Comparison of ENCODE assay signal across 14 cellular contexts in the genomic region with DNA sequence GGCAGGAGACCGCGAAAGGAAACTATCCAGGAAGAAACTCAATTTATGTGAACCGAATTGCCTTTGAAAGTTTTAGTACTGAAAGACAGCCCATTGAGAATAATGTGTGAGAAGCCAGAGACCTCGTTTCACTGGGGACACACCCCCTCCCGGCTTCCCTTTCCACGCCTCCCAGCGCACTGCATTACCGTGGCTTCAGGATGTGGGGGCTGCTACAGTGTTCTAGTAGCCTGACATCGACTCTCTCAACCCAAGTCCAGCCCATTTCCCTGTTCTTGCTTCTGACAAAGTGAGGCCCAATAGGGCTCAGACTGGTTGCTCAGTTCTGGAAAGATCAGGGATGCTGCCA. TPM values are rescaled to one million over a fixed set of nuclear protein-coding genes. Genes with fewer than 3 reads are reported as not detected.
DNase-seq lines count a peak whose midpoint lies in the region; ATAC-seq and TF ChIP-seq lines count a peak whose summit lies in the region.
"Had no signal": no experiment of that assay in that cellular context is flagged by ENCODE, and none has a peak within 500 bp of the region (broad histone marks: within the 10 kb centered on the region; RNA-seq: fewer than 3 reads in every experiment).

No MANE protein-coding gene starts in this region.

- peaks cover 4% of the 10 kb centered on the region for H4K20me1 ChIP-seq in hepatocyte (ENCODE audit: insufficient read depth, poor library complexity, severe bottlenecking)

- no peaks in the 10 kb centered on the region for H3K9me2 ChIP-seq in hepatocyte (replicated peaks; ENCODE audit: insufficient read depth)

- POLR2A ChIA-PET in activated CD8-positive, alpha-beta T cell treated with anti-CD3 and anti-CD28 coated beads for 36 hours (lab: Charles Lee) = no interaction called here

- H3K27ac Mint-ChIP-seq in activated naive CD4-positive, alpha-beta T cell treated with anti-CD3 and anti-CD28 coated beads, Interleukin-2, amount 50 U/mL, for 24 hours = no peak overlapping the region
- no peak overlapping the region for H3K27ac Mint-ChIP-seq in activated CD8-positive, alpha-beta T cell treated with anti-CD3 and anti-CD28 coated beads for 36 hours
- H3K27ac Mint-ChIP-seq in stimulated activated memory B cell treated with anti-CD40 and anti-IgM and Interleukin-4, amounts not matched to agents 10 μg/mL and 1 μg/mL and 100 μg/mL, for 72 hours = peak overlapping the region; percentile 96

- peaks cover 97% of the 10 kb centered on the region for H3K27me3 ChIP-seq in hepatocyte

- H3K36me3 ChIP-seq in hepatocyte (replicated peaks; ENCODE audit: insufficient read depth, low read depth) = no peaks in the 10 kb centered on the region
- H3K36me3 ChIP-seq: heart right ventricle, vagina had no signal

- H3K9me3 Mint-ChIP-seq in activated naive CD4-positive, alpha-beta T cell treated with anti-CD3 and anti-CD28 coated beads, Interleukin-2, amount 50 U/mL, for 24 hours = no peaks in the 10 kb centered on the region
- no peaks in the 10 kb centered on the region for H3K9me3 Mint-ChIP-seq in activated CD8-positive, alpha-beta T cell treated with anti-CD3 and anti-CD28 coated beads for 36 hours
- no peaks in the 10 kb centered on the region for H3K9me3 Mint-ChIP-seq in stimulated activated memory B cell treated with anti-CD40 and anti-IgM and Interleukin-4, amounts not matched to agents 10 μg/mL and 1 μg/mL and 100 μg/mL, for 72 hours

- no peaks in the 10 kb centered on the region for H3K36me3 Mint-ChIP-seq in activated naive CD4-positive, alpha-beta T cell treated with anti-CD3 and anti-CD28 coated beads, Interleukin-2, amount 50 U/mL, for 24 hours
- H3K36me3 Mint-ChIP-seq in activated CD8-positive, alpha-beta T cell treated with anti-CD3 and anti-CD28 coated beads for 36 hours (ENCODE audit: low read depth) = peaks cover 2% of the 10 kb centered on the region
- peaks cover 13% of the 10 kb centered on the region for H3K36me3 Mint-ChIP-seq in stimulated activated memory B cell treated with anti-CD40 and anti-IgM and Interleukin-4, amounts not matched to agents 10 μg/mL and 1 μg/mL and 100 μg/mL, for 72 hours

- H3K4me2 ChIP-seq in hepatocyte = no peak overlapping the region

- H3K9me3 ChIP-seq in hepatocyte (ENCODE audit: low read depth) = no peaks in the 10 kb centered on the region
- H3K9me3 ChIP-seq: heart right ventricle, vagina had no signal

- peak overlapping the region; percentile 55 for H3K4me3 Mint-ChIP-seq in activated naive CD4-positive, alpha-beta T cell treated with anti-CD3 and anti-CD28 coated beads, Interleukin-2, amount 50 U/mL, for 24 hours
- peak overlapping the region; percentile 24 for H3K4me3 Mint-ChIP-seq in activated CD8-positive, alpha-beta T cell treated with anti-CD3 and anti-CD28 coated beads for 36 hours
- H3K4me3 Mint-ChIP-seq in stimulated activated memory B cell treated with anti-CD40 and anti-IgM and Interleukin-4, amounts not matched to agents 10 μg/mL and 1 μg/mL and 100 μg/mL, for 72 hours = peak overlapping the region; percentile 92

- 12% methylated on average over 9 of the region's 9 CpGs for WGBS in hepatocyte (ENCODE audit: low lambda C conversion rate, missing lambda C conversion rate)

- no peak for TF ChIP-seq CTCF in activated CD8-positive, alpha-beta T cell treated with anti-CD3 and anti-CD28 coated beads for 36 hours (IDR thresholded peaks at IDR 0.05)
- no peak for TF ChIP-seq CTCF in hepatocyte (IDR thresholded peaks at IDR 0.05; ENCODE audit: poor library complexity)

- H3K4me1 Mint-ChIP-seq in activated naive CD4-positive, alpha-beta T cell treated with anti-CD3 and anti-CD28 coated beads, Interleukin-2, amount 50 U/mL, for 24 hours = peaks cover 53% of the 10 kb centered on the region
- peaks cover 44% of the 10 kb centered on the region for H3K4me1 Mint-ChIP-seq in activated CD8-positive, alpha-beta T cell treated with anti-CD3 and anti-CD28 coated beads for 36 hours (ENCODE audit: low read depth)
- peaks cover 70% of the 10 kb centered on the region for H3K4me1 Mint-ChIP-seq in stimulated activated memory B cell treated with anti-CD40 and anti-IgM and Interleukin-4, amounts not matched to agents 10 μg/mL and 1 μg/mL and 100 μg/mL, for 72 hours

- ATAC-seq in HG02852 (IDR thresholded peaks at IDR 0.05; ENCODE audit: unreplicated experiment) = peak; percentile 17
- no peak for ATAC-seq in activated CD8-positive, alpha-beta T cell treated with anti-CD3 and anti-CD28 coated beads for 36 hours
- ATAC-seq in stimulated activated memory B cell treated with anti-CD40 and anti-IgM and Interleukin-4, amounts not matched to agents 10 μg/mL and 1 μg/mL and 100 μg/mL, for 72 hours = no peak
- ATAC-seq: heart right ventricle, K562, sciatic nerve had no signal

- H2AFZ ChIP-seq in hepatocyte = no peak overlapping the region

- peaks cover 18% of the 10 kb centered on the region for H3K4me1 ChIP-seq in hepatocyte (ENCODE audit: insufficient read depth)

- peaks cover 55% of the 10 kb centered on the region for H3K27me3 Mint-ChIP-seq in activated naive CD4-positive, alpha-beta T cell treated with anti-CD3 and anti-CD28 coated beads, Interleukin-2, amount 50 U/mL, for 24 hours
- H3K27me3 Mint-ChIP-seq in activated CD8-positive, alpha-beta T cell treated with anti-CD3 and anti-CD28 coated beads for 36 hours = peaks cover 86% of the 10 kb centered on the region
- no peaks in the 10 kb centered on the region for H3K27me3 Mint-ChIP-seq in stimulated activated memory B cell treated with anti-CD40 and anti-IgM and Interleukin-4, amounts not matched to agents 10 μg/mL and 1 μg/mL and 100 μg/mL, for 72 hours

- DNase-seq in activated naive CD4-positive, alpha-beta T cell (lab: John Stamatoyannopoulos, UW) = no peak
- peak; percentile 40 for DNase-seq in activated CD8-positive, alpha-beta T cell treated with anti-CD3 and anti-CD28 coated beads for 36 hours
- no peak for DNase-seq in D341Med (ENCODE audit: low spot score)
- DNase-seq in hepatocyte (ENCODE audit: low spot score) = no peak
- DNase-seq in GOT3 (lab: John Stamatoyannopoulos, UW) = no peak
- DNase-seq: heart right ventricle, NCI-H345, Right ventricle myocardium superior had no signal

- CTCF ChIA-PET in activated CD8-positive, alpha-beta T cell treated with anti-CD3 and anti-CD28 coated beads for 36 hours (lab: Charles Lee) = no interaction called here

- intact Hi-C loops in activated CD8-positive, alpha-beta T cell treated with anti-CD3 and anti-CD28 coated beads for 36 hours (cut with micrococcal nuclease) = no loop called here

- H3K4me3 ChIP-seq in hepatocyte = no peak overlapping the region
- H3K4me3 ChIP-seq: heart right ventricle, K562, vagina had no signal

- no peaks in the 10 kb centered on the region for H3K79me2 ChIP-seq in hepatocyte

- no peak overlapping the region for H3K27ac ChIP-seq in hepatocyte
- H3K27ac ChIP-seq: heart right ventricle, vagina had no signal

RNA-seq across cellular contexts. Expression of a gene that starts 3.5 kb away (rescaled TPM):
- total RNA-seq in activated CD8-positive, alpha-beta T cell treated with anti-CD3 and anti-CD28 coated beads for 36 hours = 1 to 10 TPM in 1 of 2 experiments, under 1 TPM in 1; 0.95 to 1.1 TPM
- total RNA-seq in hepatocyte = not detected in 2 replicates
- not detected in 2 replicates for polyA plus RNA-seq in hepatocyte
- total RNA-seq: Right ventricle myocardium superior had no signal

Comparison
In these comparisons a context has a peak if more than half of its experiments do, and no peak if none do; other contexts are left out.
1. H3K4me3 Mint-ChIP-seq: peak in every context shown above with its lines; median percentile 92 in stimulated activated memory B cell treated with anti-CD40 and anti-IgM and Interleukin-4, amounts not matched to agents 10 μg/mL and 1 μg/mL and 100 μg/mL, for 72 hours; 55 in activated naive CD4-positive, alpha-beta T cell treated with anti-CD3 and anti-CD28 coated beads, Interleukin-2, amount 50 U/mL, for 24 hours; 24 in activated CD8-positive, alpha-beta T cell treated with anti-CD3 and anti-CD28 coated beads for 36 hours.